Comparison of ENCODE assay signal across 14 cellular contexts in genomic region chr20:32444474-32445220, GRCh38.
DNase-seq lines count a peak whose midpoint lies in the region; ATAC-seq, FAIRE-seq and TF ChIP-seq lines count a peak whose summit lies in the region.
"Had no signal": no experiment of that assay in that cellular context is flagged by ENCODE, and none has a peak within 500 bp of the region (broad histone marks: within the 10 kb centered on the region; RNA-seq: fewer than 3 reads in every experiment).

No MANE protein-coding gene starts in this region.

- TF ChIP-seq CTCF in cardiac muscle cell (IDR thresholded peaks at IDR 0.05; ENCODE audit: low read depth, low read length) (no peak), natural killer cell (IDR thresholded peaks at IDR 0.05) (no peak), suprapubic skin (IDR thresholded peaks at IDR 0.05) (no peak)

- peaks cover 39% of the 10 kb centered on the region for H3K4me1 Mint-ChIP-seq in activated naive CD8-positive, alpha-beta T cell treated with anti-CD3 and anti-CD28 coated beads, Interleukin-2, amount 50 U/mL, for 24 hours
- peaks cover 39 to 45% of the 10 kb centered on the region in 2 donors for H3K4me1 Mint-ChIP-seq in natural killer cell

- no peaks in the 10 kb centered on the region for H3K27me3 ChIP-seq in cardiac muscle cell
- H3K27me3 ChIP-seq in suprapubic skin = no peaks in the 10 kb centered on the region
- H3K27me3 ChIP-seq: ascending aorta had no signal

- H3K9me3 Mint-ChIP-seq in activated naive CD8-positive, alpha-beta T cell treated with anti-CD3 and anti-CD28 coated beads, Interleukin-2, amount 50 U/mL, for 24 hours = no peaks in the 10 kb centered on the region
- H3K9me3 Mint-ChIP-seq in natural killer cell = no peaks in the 10 kb centered on the region

- TF ChIP-seq EP300 in suprapubic skin (IDR thresholded peaks at IDR 0.05) = no peak

- H3K4me3 ChIP-seq in cardiac muscle cell (no peak overlapping the region), suprapubic skin (no peak overlapping the region)
- H3K4me3 ChIP-seq: ascending aorta had no signal

- H3K4me1 ChIP-seq in cardiac muscle cell (ENCODE audit: low read depth) (peaks cover 9% of the 10 kb centered on the region), suprapubic skin (peaks cover 30% of the 10 kb centered on the region)

- DNase-seq in cardiac muscle cell (ENCODE audit: low read depth in 1 of 2, low spot score in 1 of 2) (no peak), left cardiac atrium (no peak), natural killer cell (no peak), suprapubic skin (ENCODE audit: low spot score in 2 of 2) (no peak), GM19239 (ENCODE audit: insufficient read length, low spot score) (no peak), cerebellar cortex (ENCODE audit: low spot score) (no peak)
- DNase-seq in activated naive CD8-positive, alpha-beta T cell treated with anti-CD3 and anti-CD28 coated beads, Interleukin-2, amount 50 U/mL, for 24 hours = no peak
- DNase-seq: activated CD8-positive, alpha-beta memory T cell treated with anti-CD3 and anti-CD28 coated beads, Interleukin-2, amount 10 ng/mL, durations not matched to agents 7 days and 5 days; GOT3; NCI-H1092; NCI-H526 treated with DMSO at 0.1 percent for 48 hours had no signal

- no peak for FAIRE-seq in GM19239 (lab: Jason Lieb, UNC)
- FAIRE-seq: endometrium had no signal

- H3K27ac Mint-ChIP-seq in activated naive CD8-positive, alpha-beta T cell treated with anti-CD3 and anti-CD28 coated beads, Interleukin-2, amount 50 U/mL, for 24 hours = peak overlapping the region; percentile 72
- H3K27ac Mint-ChIP-seq in natural killer cell = peak overlapping the region; percentile 70 to 82

- H3K27ac ChIP-seq in cardiac muscle cell (peak overlapping the region; percentile 45), suprapubic skin (no peak overlapping the region)
- H3K27ac ChIP-seq: ascending aorta had no signal

- intact Hi-C loops in left cardiac atrium (cut with DNase I) = no loop called here
- intact Hi-C loops in natural killer cell (cut with micrococcal nuclease) = no loop called here

- no peaks in the 10 kb centered on the region for H3K27me3 Mint-ChIP-seq in activated naive CD8-positive, alpha-beta T cell treated with anti-CD3 and anti-CD28 coated beads, Interleukin-2, amount 50 U/mL, for 24 hours
- no peaks in the 10 kb centered on the region for H3K27me3 Mint-ChIP-seq in natural killer cell (ENCODE audit: low read depth in 2 of 2)
- H3K27me3 Mint-ChIP-seq: activated CD8-positive, alpha-beta memory T cell treated with anti-CD3 and anti-CD28 coated beads, Interleukin-2, amount 10 ng/mL, durations not matched to agents 7 days and 5 days had no signal

- no peak overlapping the region for H3K4me3 Mint-ChIP-seq in activated naive CD8-positive, alpha-beta T cell treated with anti-CD3 and anti-CD28 coated beads, Interleukin-2, amount 50 U/mL, for 24 hours
- no peak overlapping the region for H3K4me3 Mint-ChIP-seq in natural killer cell
- H3K4me3 Mint-ChIP-seq: activated CD8-positive, alpha-beta memory T cell treated with anti-CD3 and anti-CD28 coated beads, Interleukin-2, amount 10 ng/mL, durations not matched to agents 7 days and 5 days had no signal

- peaks cover 16% of the 10 kb centered on the region for H3K36me3 Mint-ChIP-seq in activated naive CD8-positive, alpha-beta T cell treated with anti-CD3 and anti-CD28 coated beads, Interleukin-2, amount 50 U/mL, for 24 hours (ENCODE audit: low read depth)
- no peaks in the 10 kb centered on the region for H3K36me3 Mint-ChIP-seq in natural killer cell

- ATAC-seq in left cardiac atrium (no peak), natural killer cell (no peak), HG03571 (IDR thresholded peaks at IDR 0.05; ENCODE audit: unreplicated experiment) (no peak)
- ATAC-seq in activated naive CD8-positive, alpha-beta T cell treated with anti-CD3 and anti-CD28 coated beads, Interleukin-2, amount 50 U/mL, for 24 hours = no peak
- ATAC-seq: activated CD8-positive, alpha-beta memory T cell treated with anti-CD3 and anti-CD28 coated beads, Interleukin-2, amount 10 ng/mL, durations not matched to agents 7 days and 5 days had no signal

- H3K36me3 ChIP-seq in cardiac muscle cell (peaks cover 13% of the 10 kb centered on the region), suprapubic skin (peaks cover 28% of the 10 kb centered on the region)

- WGBS in suprapubic skin = 85% methylated on average over 7 of the region's 7 CpGs

- H3K9me3 ChIP-seq in cardiac muscle cell (ENCODE audit: low read depth) (no peaks in the 10 kb centered on the region), suprapubic skin (no peaks in the 10 kb centered on the region)
- H3K9me3 ChIP-seq: ascending aorta had no signal

- no peak for TF ChIP-seq POLR2A in suprapubic skin (IDR thresholded peaks at IDR 0.05)
